Comparison of ENCODE assay signal across 22 cellular contexts in the genomic region with DNA sequence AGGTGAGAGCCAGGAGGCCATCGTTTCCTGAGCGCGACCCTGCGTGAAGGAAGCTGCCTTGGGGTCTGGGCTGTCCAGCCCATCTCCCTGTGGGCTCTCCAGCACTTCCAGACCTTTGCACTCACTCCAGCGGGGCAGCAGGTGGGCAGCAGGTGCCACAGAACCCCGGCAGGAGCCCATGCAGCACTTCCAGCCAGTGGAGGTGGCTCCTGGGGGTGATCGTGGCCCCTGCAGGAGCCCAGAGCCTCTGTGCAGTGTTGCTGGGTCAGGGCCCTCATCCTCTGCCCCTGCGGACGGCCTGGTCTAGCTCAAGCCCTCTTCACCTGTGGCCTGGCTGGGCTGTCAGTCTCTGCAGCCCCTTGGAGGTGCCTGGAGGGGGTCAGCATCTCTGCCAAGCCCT. TPM values are rescaled to one million over a fixed set of nuclear protein-coding genes. Genes with fewer than 3 reads are reported as not detected.
DNase-seq lines count a peak whose midpoint lies in the region; ATAC-seq, FAIRE-seq and TF ChIP-seq lines count a peak whose summit lies in the region.
"Had no signal": no experiment of that assay in that cellular context is flagged by ENCODE, and none has a peak within 500 bp of the region (broad histone marks: within the 10 kb centered on the region; RNA-seq: fewer than 3 reads in every experiment).

No MANE protein-coding gene starts in this region.

- TF ChIP-seq EP300 in HepG2 (IDR thresholded peaks at IDR 0.05; ENCODE audit: low read depth in 2 of 2, low read length in 2 of 2) (no peak), HepG2 (CRISPR knock-in tag; IDR thresholded peaks at IDR 0.05; ENCODE audit: borderline replicate concordance) (no peak)

- peak overlapping the region; percentile 2 for H2BK15ac ChIP-seq in neuronal stem cell (ENCODE audit: low read length)

- BruUV-seq in HepG2 (replicated peaks; lab: Mats Ljungman, UMichigan): no TSS peak

- POLR2A ChIA-PET in HepG2 (lab: Yijun Ruan, JAX): interaction anchor here (1.4 kb wide), 1 partner anchor 10 kb away, joined by 4 read pairs; no protein-coding TSS in a partner anchor

- no peaks in the 10 kb centered on the region for H4K20me1 ChIP-seq in HepG2 (ENCODE audit: insufficient read depth, low read length)

- H3K4me2 ChIP-seq in HepG2 (ENCODE audit: low read depth, low read length): no peak overlapping the region
- H3K4me2 ChIP-seq in neuronal stem cell (ENCODE audit: insufficient read depth, low read length, poor library complexity, severe bottlenecking): no peak overlapping the region
- H3K4me2 ChIP-seq: BLaER1, GM23338 had no signal

- DNase-seq in left cardiac atrium: peak; percentile 15
- DNase-seq in Right ventricle myocardium inferior (ENCODE audit: missing footprints): no peak
- DNase-seq in HepG2 (ENCODE audit: low spot score): no peak
- no peak for DNase-seq in neuronal stem cell (ENCODE audit: low spot score)
- DNase-seq in NOMO-1 treated with dmso at 0.1 percent for 144 hours (lab: John Stamatoyannopoulos, UW; ENCODE audit: unreplicated experiment): no peak
- no peak for DNase-seq in effector CD4-positive, alpha-beta T cell
- DNase-seq: CD4-positive, CD25-positive, alpha-beta regulatory T cell; DMS153; HCEC 1CT; KBM-7; MV-4-11; NCI-H1105; NCI-H1930; NCI-H446; NCI-H524 treated with DMSO at 0.1 percent for 48 hours; NCI-H774 had no signal

- H2BK12ac ChIP-seq in neuronal stem cell (ENCODE audit: low read length): peak overlapping the region; percentile 99

- no peak for FAIRE-seq in HepG2 (lab: Jason Lieb, UNC)
- FAIRE-seq: GM18507 had no signal

- ATAC-seq in left cardiac atrium (no peak), Right ventricle myocardium inferior (no peak), HepG2 (no peak), HG02870 (IDR thresholded peaks at IDR 0.05; ENCODE audit: unreplicated experiment) (no peak)
- ATAC-seq: GM23338 had no signal

- no peak overlapping the region for H4K91ac ChIP-seq in neuronal stem cell (ENCODE audit: low read depth, low read length, poor library complexity)

- H3K14ac ChIP-seq in neuronal stem cell (ENCODE audit: low read length): no peak overlapping the region

- H3K9ac ChIP-seq in HepG2 (ENCODE audit: insufficient read depth, low read depth, low read length) (no peak overlapping the region), neuronal stem cell (ENCODE audit: low read depth, low read length, poor library complexity) (peak overlapping the region; percentile 72)
- H3K9ac ChIP-seq: BLaER1 had no signal

- H3K18ac ChIP-seq in neuronal stem cell (ENCODE audit: low read length): no peak overlapping the region

- TF ChIP-seq RAD21 in HepG2 (CRISPR knock-in tag; IDR thresholded peaks at IDR 0.05): no peak

- no peak overlapping the region for H3K23ac ChIP-seq in neuronal stem cell (ENCODE audit: low read depth, low read length, poor library complexity)

- WGBS in HepG2 (ENCODE audit: low lambda C conversion rate): no CpG with 5 or more reads among the region's 9 CpGs
- WGBS in neuronal stem cell (ENCODE audit: extremely low coverage in 2 of 2, insufficient read length in 2 of 2, insufficient replicate concordance in 1 of 2), 2 donors: no CpG with 5 or more reads among the region's 9 CpGs

- peaks cover 10 to 19% of the 10 kb centered on the region in 2 experiments; a peak in 4 of 5 replicates for H3K27me3 ChIP-seq in HepG2 (ENCODE audit: control insufficient read depth in 1 of 2, insufficient read depth in 2 of 2, low read length in 2 of 2)
- peaks cover 0 to 63% (median 6%) of the 10 kb centered on the region in 3 experiments for H3K27me3 ChIP-seq in neuronal stem cell (ENCODE audit: control insufficient read depth in 3 of 3, insufficient read depth in 3 of 3, low read depth in 1 of 3, low read length in 3 of 3)

- no peak overlapping the region for H2AK5ac ChIP-seq in neuronal stem cell (ENCODE audit: low read depth, low read length)

- no peaks in the 10 kb centered on the region for H3K79me2 ChIP-seq in HepG2 (ENCODE audit: insufficient read depth, low read length)

- H3K4me3 ChIP-seq in HepG2 (replicated peaks in 1 of 3; ENCODE audit: insufficient read depth in 1 of 3, low read depth in 2 of 3, low read length in 3 of 3) (no peak overlapping the region), neuronal stem cell (ENCODE audit: low read length in 2 of 2) (no peak overlapping the region)
- H3K4me3 ChIP-seq: BLaER1, GM23338, SJSA1 had no signal

- no peak for TF ChIP-seq POLR2A in HepG2 (IDR thresholded peaks at IDR 0.05; ENCODE audit: insufficient read depth in 1 of 2, low read depth in 2 of 2, low read length in 2 of 2)

- H3K9me3 ChIP-seq in HepG2 (ENCODE audit: low read length) (no peaks in the 10 kb centered on the region), neuronal stem cell (replicated peaks in 1 of 2; ENCODE audit: control insufficient read depth in 2 of 2, insufficient read depth in 1 of 2, low read depth in 1 of 2, low read length in 2 of 2) (no peaks in the 10 kb centered on the region)
- H3K9me3 ChIP-seq: BLaER1, SJSA1 had no signal

- CTCF ChIA-PET in HepG2 (lab: Yijun Ruan, JAX; ENCODE audit: low intra/inter-chr PET ratio, low total read pairs): interaction anchor here (0.6 to 3.9 kb wide), 3 partner anchors 60 to 180 kb away, joined by 3 to 54 read pairs (median 4); no protein-coding TSS in a partner anchor

- peaks cover 4% of the 10 kb centered on the region for H3K79me1 ChIP-seq in neuronal stem cell (ENCODE audit: low read depth, low read length)

- H4K8ac ChIP-seq in neuronal stem cell (ENCODE audit: low read depth, low read length): no peak overlapping the region

- H3K4ac ChIP-seq in neuronal stem cell (ENCODE audit: low read length): no peak overlapping the region

- TF ChIP-seq CTCF in HepG2 (CRISPR knock-in tag; IDR thresholded peaks at IDR 0.05): no peak; the same call in 1 of the 2 replicates

- intact Hi-C loops in left cardiac atrium (cut with DNase I) (no loop called here), Right ventricle myocardium inferior (cut with DNase I) (no loop called here), HepG2 (cut with micrococcal nuclease; ENCODE audit: unreplicated experiment) (loop anchor here (5.0 kb wide), 1 partner anchor 60 kb away; no protein-coding TSS in a partner anchor)

- no peak overlapping the region for H3K27ac ChIP-seq in HepG2 (ENCODE audit: extremely low read length, insufficient read depth, low read length)
- no peak overlapping the region for H3K27ac ChIP-seq in neuronal stem cell (replicated peaks; ENCODE audit: low read length)
- H3K27ac ChIP-seq: BLaER1, HL-60, SJSA1 had no signal

- H3K36me3 ChIP-seq in HepG2 (replicated peaks in 1 of 2; ENCODE audit: control insufficient read depth in 1 of 2, insufficient read depth in 2 of 2, low read length in 2 of 2) (no peaks in the 10 kb centered on the region), neuronal stem cell (replicated peaks in 1 of 2; ENCODE audit: control insufficient read depth in 2 of 2, insufficient read depth in 2 of 2, low read length in 2 of 2) (no peaks in the 10 kb centered on the region)
- H3K36me3 ChIP-seq: BLaER1, SJSA1 had no signal

- no peak overlapping the region for H2BK5ac ChIP-seq in neuronal stem cell (ENCODE audit: low read length)

- in situ Hi-C loops in HepG2 (cut with HindIII; ENCODE audit: extremely low pct_ligation_motif_present, low pct_unique_long_range_greater_than_20kb): loop anchor here (5.0 kb wide), 2 partner anchors 80 to 120 kb away; a partner anchor contains a TSS

- peaks cover 82% of the 10 kb centered on the region for H3K4me1 ChIP-seq in HepG2 (ENCODE audit: insufficient read depth, low read length)
- peaks cover 4% of the 10 kb centered on the region in 2 donors for H3K4me1 ChIP-seq in neuronal stem cell (ENCODE audit: control insufficient read depth in 2 of 2, insufficient read depth in 1 of 2, low read depth in 1 of 2, low read length in 2 of 2)

- H2BK120ac ChIP-seq in neuronal stem cell (ENCODE audit: low read depth, low read length): no peak overlapping the region

- H2AFZ ChIP-seq in HepG2 (ENCODE audit: low read length) (no peak overlapping the region), neuronal stem cell (ENCODE audit: low read length) (no peak overlapping the region)
- H2AFZ ChIP-seq: GM23338 had no signal

TF ChIP-seq in HepG2, 621 proteins besides CTCF, POLR2A, EP300 and RAD21:
- no peak for TF ChIP-seq SP5 (CRISPR knock-in tag; IDR thresholded peaks at IDR 0.05; ENCODE audit: borderline replicate concordance, low read depth)
- TF ChIP-seq MTA1 (CRISPR knock-in tag; IDR thresholded peaks at IDR 0.05; ENCODE audit: borderline replicate concordance): 0 out of 2 replicates have a peak, but pooled peaks have one; percentile 9

RNA-seq across cellular contexts. Expression of a gene that starts 59.9 kb away (rescaled TPM):
- total RNA-seq in left cardiac atrium (10 to 100 TPM; 11.8 to 12.7 TPM), Right ventricle myocardium inferior (22.3 TPM), HepG2 (2016; rRNA removed; fragmentation: Illumina TruSeq; extraction: Trizol) (3.5 and 4.7 TPM in 2 replicates)
- 1.3 and 1.8 TPM in 2 replicates for total RNA-seq in HepG2 (2016; cell fraction: cytosol; rRNA removed; fragmentation: Illumina TruSeq; extraction: Trizol; ENCODE audit: low read depth)
- total RNA-seq in HepG2 (2016; cell fraction: insoluble cytoplasmic fraction; rRNA removed; fragmentation: Illumina TruSeq; extraction: Trizol): 3.2 and 5.1 TPM in 2 replicates
- 3.2 and 3.7 TPM in 2 replicates for total RNA-seq in HepG2 (2016; cell fraction: membrane; rRNA removed; fragmentation: Illumina TruSeq; extraction: Trizol)
- 2.9 and 3.1 TPM in 2 replicates for total RNA-seq in HepG2 (2016; cell fraction: nucleus; rRNA removed; fragmentation: Illumina TruSeq; extraction: Trizol)
- 2.3 and 3.7 TPM in 2 replicates for polyA plus RNA-seq in HepG2 (2011; rRNA removed)
- 3.1 and 4.4 TPM in 2 replicates for polyA plus RNA-seq in HepG2 (2011; cell fraction: cytosol; rRNA removed)
- 12.7 and 14.5 TPM in 2 replicates for polyA plus RNA-seq in HepG2 (2011; cell fraction: nucleus; rRNA removed)
- polyA plus RNA-seq in HepG2 (2012): 2.3 and 4.1 TPM in 2 replicates
- 1.2 and 1.3 TPM in 2 replicates for polyA plus RNA-seq in HepG2 (2016; cell fraction: cytosol; fragmentation: Illumina TruSeq; extraction: Trizol; ENCODE audit: low read depth)
- polyA plus RNA-seq in HepG2 (2016; cell fraction: insoluble cytoplasmic fraction; fragmentation: Illumina TruSeq; extraction: Trizol; ENCODE audit: low read depth): 2.8 and 3.2 TPM in 2 replicates
- polyA plus RNA-seq in HepG2 (2016; cell fraction: membrane; fragmentation: Illumina TruSeq; extraction: Trizol; ENCODE audit: low read depth): 2.2 and 2.3 TPM in 2 replicates
- polyA plus RNA-seq in HepG2 (2016; cell fraction: nucleus; fragmentation: Illumina TruSeq; extraction: Trizol; ENCODE audit: insufficient read depth, low read depth): 5.4 and 5.6 TPM in 2 replicates
- polyA minus RNA-seq in HepG2 (2011; rRNA and poly(A)+ RNA removed; ENCODE audit: low replicate concordance): 3.9 and 6.3 TPM in 2 replicates
- 4.8 and 5.9 TPM in 2 replicates for polyA minus RNA-seq in HepG2 (2011; cell fraction: cytosol; rRNA and poly(A)+ RNA removed)
- polyA minus RNA-seq in HepG2 (2011; cell fraction: nucleus; rRNA and poly(A)+ RNA removed): 2.7 and 3.5 TPM in 2 replicates
- 2.1 TPM for polyA plus RNA-seq in neuronal stem cell (2013, experiment 1 of 2)
- 2.0 TPM for polyA plus RNA-seq in neuronal stem cell (2013, experiment 2 of 2)
